Comparison of ENCODE assay signal across 8 cellular contexts in the genomic region with DNA sequence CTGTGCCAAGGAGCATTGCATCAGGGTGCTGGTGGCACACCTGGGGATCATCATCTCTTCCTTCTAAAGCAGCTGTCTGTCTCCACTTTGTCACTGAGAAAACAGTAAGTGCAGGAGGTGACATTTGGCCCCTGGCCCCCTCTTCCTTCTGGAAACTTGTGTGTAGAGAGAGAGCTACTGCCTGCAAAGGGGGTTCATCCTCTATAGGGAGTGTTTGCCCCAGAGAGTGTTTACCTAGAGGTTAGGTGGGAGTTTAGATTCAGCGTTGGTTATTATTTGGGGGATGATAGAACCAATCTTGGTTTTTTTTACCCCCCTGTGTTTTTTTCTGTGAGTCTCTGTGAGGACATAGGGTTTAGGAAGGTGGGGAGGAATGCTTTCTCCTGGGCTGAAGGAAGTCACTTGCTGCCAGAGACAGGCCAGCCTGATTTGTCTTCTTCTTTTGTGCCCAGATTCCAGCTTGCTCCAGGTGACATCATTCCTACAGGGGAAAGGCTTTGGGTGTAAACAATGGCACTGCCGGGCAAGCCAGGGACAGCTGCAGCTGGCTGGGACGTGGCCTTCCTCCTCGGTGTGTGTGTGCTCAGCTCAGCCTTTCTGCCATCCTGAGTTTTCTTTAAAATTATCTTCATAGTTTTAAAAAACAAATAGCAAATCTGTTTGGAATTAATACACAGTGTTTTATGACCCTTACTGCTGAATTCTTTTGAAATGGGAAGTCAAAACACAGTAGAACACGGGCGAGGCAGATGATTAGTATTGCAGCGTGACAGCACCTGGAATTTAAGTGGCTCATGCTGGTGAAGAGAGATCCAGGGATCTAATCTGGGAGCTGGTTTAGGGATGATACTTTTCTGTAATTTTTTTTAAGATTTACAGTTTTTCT. TPM values are rescaled to one million over a fixed set of nuclear protein-coding genes. Genes with fewer than 3 reads are reported as not detected.
DNase-seq lines count a peak whose midpoint lies in the region; ATAC-seq and TF ChIP-seq lines count a peak whose summit lies in the region.

No MANE protein-coding gene starts in this region.

- CTCF ChIA-PET in activated B cell treated with CpG ODN at 0.5 μM for 24 hours (lab: Charles Lee) = no interaction called here

- H3K9me2 ChIP-seq in hepatocyte (replicated peaks; ENCODE audit: insufficient read depth) = no peaks in the 10 kb centered on the region

- H3K9me3 Mint-ChIP-seq in activated T-cell treated with anti-CD3 and anti-CD28 coated beads, Interleukin-2, amount 50 U/mL, for 72 hours = peaks cover 0 to 1% of the 10 kb centered on the region in 2 donors
- H3K9me3 Mint-ChIP-seq in activated B cell treated with CpG ODN at 0.5 μM for 24 hours = no peaks in the 10 kb centered on the region

- H3K36me3 Mint-ChIP-seq in activated T-cell treated with anti-CD3 and anti-CD28 coated beads, Interleukin-2, amount 50 U/mL, for 72 hours (ENCODE audit: insufficient read depth in 2 of 2) = peaks cover 2 to 13% of the 10 kb centered on the region in 2 donors
- H3K36me3 Mint-ChIP-seq in activated B cell treated with CpG ODN at 0.5 μM for 24 hours (ENCODE audit: low read depth) = peaks cover 48% of the 10 kb centered on the region

- ATAC-seq in activated T-cell treated with anti-CD3 and anti-CD28 coated beads, Interleukin-2, amount 50 U/mL, for 72 hours (replicated peaks in 1 of 2) = no peak
- ATAC-seq in activated B cell treated with CpG ODN at 0.5 μM for 24 hours (ENCODE audit: low read depth) (no peak), HG03354 (IDR thresholded peaks at IDR 0.05; ENCODE audit: poor library complexity, severe bottlenecking, unreplicated experiment) (no peak), GM19455 (IDR thresholded peaks at IDR 0.05; ENCODE audit: unreplicated experiment) (no peak)

- in situ Hi-C loops in GM13977 (cut with MboI; ENCODE audit: low pct_unique_long_range_greater_than_20kb, low sequenced_read_pairs, unreplicated experiment) = no loop called here

- no peak overlapping the region for H2AFZ ChIP-seq in hepatocyte

- no peak for DNase-seq in activated T-cell treated with anti-CD3 and anti-CD28 coated beads, Interleukin-2, amount 50 U/mL, for 72 hours
- no peak for DNase-seq in activated T-cell treated with anti-CD3 and anti-CD28 coated beads, Interleukin-2, amount 50 U/mL, for 48 hours
- no peak for DNase-seq in activated B cell treated with CpG ODN at 0.5 μM for 24 hours
- DNase-seq in hepatocyte (ENCODE audit: low spot score) = peak; percentile 49
- no peak for DNase-seq in GM13977 (ENCODE audit: low spot score)

- no peaks in the 10 kb centered on the region for H3K27me3 ChIP-seq in hepatocyte

- WGBS in hepatocyte (ENCODE audit: low lambda C conversion rate, missing lambda C conversion rate) = 40% methylated on average over 7 of the region's 7 CpGs

- H4K20me1 ChIP-seq in hepatocyte (ENCODE audit: insufficient read depth, poor library complexity, severe bottlenecking) = peaks cover 100% of the 10 kb centered on the region

- H3K4me3 Mint-ChIP-seq in activated T-cell treated with anti-CD3 and anti-CD28 coated beads, Interleukin-2, amount 50 U/mL, for 72 hours = peak overlapping the region; percentile 77 to 96
- H3K4me3 Mint-ChIP-seq in activated B cell treated with CpG ODN at 0.5 μM for 24 hours = peak overlapping the region; percentile 68

- H3K36me3 ChIP-seq in hepatocyte (replicated peaks; ENCODE audit: insufficient read depth, low read depth) = no peaks in the 10 kb centered on the region

- H3K4me2 ChIP-seq in hepatocyte = peak overlapping the region; percentile 56

- no peaks in the 10 kb centered on the region for H3K9me3 ChIP-seq in hepatocyte (ENCODE audit: low read depth)

- POLR2A ChIA-PET in activated B cell treated with CpG ODN at 0.5 μM for 24 hours (lab: Charles Lee) = interaction anchor here (0.6 to 1.2 kb wide), 5 partner anchors 22 to 116 kb away, joined by 3 to 10 read pairs (median 6); no protein-coding TSS in a partner anchor

- H3K27ac Mint-ChIP-seq in activated T-cell treated with anti-CD3 and anti-CD28 coated beads, Interleukin-2, amount 50 U/mL, for 72 hours = peak overlapping the region; percentile 95
- H3K27ac Mint-ChIP-seq in activated B cell treated with CpG ODN at 0.5 μM for 24 hours = peak overlapping the region; percentile 79

- peaks cover 54% of the 10 kb centered on the region for H3K4me1 ChIP-seq in hepatocyte (ENCODE audit: insufficient read depth)

- H3K27ac ChIP-seq in hepatocyte = peak overlapping the region; percentile 90
- H3K27ac ChIP-seq in skin epidermis = peak overlapping the region in 13 of 21 experiments; percentile 4 to 69 (median 46)

- peaks cover 86% of the 10 kb centered on the region for H3K4me1 Mint-ChIP-seq in activated T-cell treated with anti-CD3 and anti-CD28 coated beads, Interleukin-2, amount 50 U/mL, for 72 hours (ENCODE audit: low read depth)
- H3K4me1 Mint-ChIP-seq in activated B cell treated with CpG ODN at 0.5 μM for 24 hours = peaks cover 87% of the 10 kb centered on the region

- intact Hi-C loops in activated B cell treated with CpG ODN at 0.5 μM for 24 hours (cut with micrococcal nuclease) = no loop called here

- no peaks in the 10 kb centered on the region for H3K27me3 Mint-ChIP-seq in activated T-cell treated with anti-CD3 and anti-CD28 coated beads, Interleukin-2, amount 50 U/mL, for 72 hours (ENCODE audit: low read depth)
- H3K27me3 Mint-ChIP-seq in activated B cell treated with CpG ODN at 0.5 μM for 24 hours = no peaks in the 10 kb centered on the region

- H3K4me3 ChIP-seq in hepatocyte (no peak overlapping the region), skin epidermis (no peak overlapping the region)

- H3K79me2 ChIP-seq in hepatocyte = peaks cover 100% of the 10 kb centered on the region

- TF ChIP-seq CTCF in activated B cell treated with CpG ODN at 0.5 μM for 24 hours (IDR thresholded peaks at IDR 0.05) = no peak
- TF ChIP-seq CTCF in hepatocyte (IDR thresholded peaks at IDR 0.05; ENCODE audit: poor library complexity) = no peak
- TF ChIP-seq CTCF in GM13977 (IDR thresholded peaks at IDR 0.05; ENCODE audit: extremely low read depth, insufficient read depth, missing control alignments) = no peak

RNA-seq across cellular contexts. Expression of gene PRRC2B, which starts 24.5 kb away (rescaled TPM):
- 100 to 1,000 TPM; 179 to 214 TPM for total RNA-seq in activated T-cell treated with anti-CD3 and anti-CD28 coated beads, Interleukin-2, amount 50 U/mL, for 72 hours
- 170 and 206 TPM in 2 replicates for total RNA-seq in activated B cell treated with CpG ODN at 0.5 μM for 24 hours
- 76.8 and 118 TPM in 2 replicates for total RNA-seq in hepatocyte
- 44.6 and 48.2 TPM in 2 replicates for polyA plus RNA-seq in hepatocyte
